In the genomic region with DNA sequence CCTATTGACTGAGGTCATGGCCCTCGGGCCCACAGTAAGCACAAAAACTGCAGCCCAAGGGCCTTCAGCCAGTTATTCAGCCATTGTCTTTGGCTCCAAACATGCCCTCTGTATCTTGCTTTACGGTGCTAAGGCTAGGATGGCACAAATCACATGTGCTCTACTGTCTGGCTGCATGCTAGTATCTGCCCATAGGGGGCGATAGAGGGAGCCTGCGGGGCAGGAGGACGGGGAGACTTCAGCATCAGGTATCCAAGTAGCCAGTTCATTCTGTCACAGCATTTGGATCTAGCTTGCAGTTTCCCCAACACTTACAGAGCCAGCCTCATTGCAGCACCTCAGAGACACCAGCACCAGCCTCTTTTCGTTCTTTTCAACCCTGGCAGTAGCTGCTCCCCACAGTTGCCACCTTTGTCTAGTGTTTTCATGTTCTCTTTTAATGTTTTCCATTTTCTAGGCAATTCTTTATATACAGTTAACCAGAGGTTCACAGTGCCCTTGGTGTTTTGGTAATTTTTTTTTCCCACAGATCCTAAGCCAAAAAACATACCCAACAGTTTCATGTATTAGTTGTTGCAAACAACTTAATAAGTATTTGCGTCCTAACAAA, we compare ENCODE assay signal across 8 cellular contexts.
DNase-seq lines count a peak whose midpoint lies in the region; ATAC-seq and TF ChIP-seq lines count a peak whose summit lies in the region.

No MANE protein-coding gene starts in this region.

- TF ChIP-seq POLR2A in NB4 (IDR thresholded peaks at IDR 0.05; ENCODE audit: extremely low read depth, insufficient read length) (no peak), transverse colon (IDR thresholded peaks at IDR 0.05) (no peak)

- 32 to 83% methylated on average over 2 to 7 of the region's 7 CpGs for WGBS in transverse colon (ENCODE audit: low coverage in 1 of 2), 2 donors

- TF ChIP-seq CTCF in NB4 (IDR thresholded peaks at IDR 0.05; ENCODE audit: low read depth, low read length) = peak; percentile 90
- TF ChIP-seq CTCF in fibroblast of mammary gland (conservative IDR thresholded peaks at IDR 0.05; ENCODE audit: control insufficient read depth, insufficient read depth, low read depth, low read length) = peak; percentile 16
- peak in 2 of 5 experiments; percentile 23 to 37 for TF ChIP-seq CTCF in transverse colon (IDR thresholded peaks at IDR 0.05)

- H3K9me3 ChIP-seq in transverse colon = no peaks in the 10 kb centered on the region

- in situ Hi-C loops in transverse colon (cut with MboI; ENCODE audit: low pct_ligation_motif_present in 1 of 4, low pct_unique_long_range_greater_than_20kb in 1 of 4, low sequenced_read_pairs in 3 of 4) = no loop called here

- H3K36me3 Mint-ChIP-seq in activated T-cell treated with anti-CD3 and anti-CD28 coated beads, Interleukin-2, amount 50 U/mL, for 72 hours (ENCODE audit: insufficient read depth in 2 of 2) = no peaks in the 10 kb centered on the region

- H3K4me1 Mint-ChIP-seq in activated T-cell treated with anti-CD3 and anti-CD28 coated beads, Interleukin-2, amount 50 U/mL, for 72 hours (ENCODE audit: low read depth) = no peaks in the 10 kb centered on the region

- H3K9me3 Mint-ChIP-seq in activated T-cell treated with anti-CD3 and anti-CD28 coated beads, Interleukin-2, amount 50 U/mL, for 72 hours = peaks cover 2 to 4% of the 10 kb centered on the region in 2 donors

- H3K4me3 ChIP-seq in NB4 (ENCODE audit: low read depth, low read length) (no peak overlapping the region), fibroblast of mammary gland (ENCODE audit: control insufficient read depth, low read depth, low read length) (no peak overlapping the region), transverse colon (no peak overlapping the region)

- TF ChIP-seq EP300 in transverse colon (IDR thresholded peaks at IDR 0.05; ENCODE audit: low read depth) = no peak

- ATAC-seq in activated T-cell treated with anti-CD3 and anti-CD28 coated beads, Interleukin-2, amount 50 U/mL, for 72 hours (replicated peaks in 1 of 2) = no peak
- no peak for ATAC-seq in GM18511 (IDR thresholded peaks at IDR 0.05; ENCODE audit: unreplicated experiment)
- ATAC-seq in GM18873 (IDR thresholded peaks at IDR 0.05; ENCODE audit: low FRiP score, unreplicated experiment) = no peak
- ATAC-seq in HG03442 (IDR thresholded peaks at IDR 0.05; ENCODE audit: unreplicated experiment) = no peak

- DNase-seq in activated T-cell treated with anti-CD3 and anti-CD28 coated beads, Interleukin-2, amount 50 U/mL, for 72 hours = peak; percentile 2 to 12
- DNase-seq in activated T-cell treated with anti-CD3 and anti-CD28 coated beads for 4 hours (no peak), NB4 (ENCODE audit: low read depth) (peak; percentile 53), fibroblast of mammary gland (ENCODE audit: low read depth) (no peak), transverse colon (peak; percentile 14)

- no peak overlapping the region for H3K4me3 Mint-ChIP-seq in activated T-cell treated with anti-CD3 and anti-CD28 coated beads, Interleukin-2, amount 50 U/mL, for 72 hours

- H3K4me1 ChIP-seq in transverse colon = no peaks in the 10 kb centered on the region

- intact Hi-C loops in transverse colon (cut with DNase I; ENCODE audit: low total_unique reads) = no loop called here

- no peaks in the 10 kb centered on the region for H3K27me3 Mint-ChIP-seq in activated T-cell treated with anti-CD3 and anti-CD28 coated beads, Interleukin-2, amount 50 U/mL, for 72 hours (ENCODE audit: low read depth)

- no peak overlapping the region for H3K27ac Mint-ChIP-seq in activated T-cell treated with anti-CD3 and anti-CD28 coated beads, Interleukin-2, amount 50 U/mL, for 72 hours

- H3K36me3 ChIP-seq in transverse colon = no peaks in the 10 kb centered on the region

- H3K27ac ChIP-seq in transverse colon = no peak overlapping the region

- no peaks in the 10 kb centered on the region for H3K27me3 ChIP-seq in transverse colon

Comparison
In these comparisons a context has a peak if more than half of its experiments do, and no peak if none do; other contexts are left out.
1. DNase-seq: peak in activated T-cell treated with anti-CD3 and anti-CD28 coated beads, Interleukin-2, amount 50 U/mL, for 72 hours (2 of 2), NB4 (single experiment) and transverse colon (single experiment); none in activated T-cell treated with anti-CD3 and anti-CD28 coated beads for 4 hours (single experiment) and fibroblast of mammary gland (single experiment).